Comparison of ENCODE assay signal across 2 cellular contexts in the genomic region with DNA sequence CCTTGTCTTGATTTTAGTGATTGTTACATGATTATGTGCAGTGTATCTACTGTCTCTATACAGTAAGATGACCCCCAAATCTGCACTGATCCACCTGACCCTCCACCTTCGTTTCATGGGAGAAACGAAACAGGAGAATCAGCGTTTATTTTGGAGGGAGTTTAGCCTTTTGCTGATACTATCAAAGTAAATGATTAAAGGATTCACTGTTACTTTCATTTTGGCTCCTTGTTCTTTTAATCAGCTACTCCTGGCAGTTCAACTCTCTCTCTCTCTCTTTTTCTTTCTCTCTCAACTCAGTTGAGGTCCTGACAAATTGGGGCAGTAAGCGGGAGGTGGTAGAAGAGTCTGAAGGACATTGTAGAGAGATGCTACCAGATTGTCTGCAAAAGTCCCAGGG.
TF ChIP-seq lines count a peak whose summit lies in the region.

No MANE protein-coding gene starts in this region.

TF ChIP-seq in liver, 16 proteins besides CTCF, POLR2A, EP300 and RAD21:
- TF ChIP-seq HNF4G (IDR thresholded peaks at IDR 0.05), result no peak
- no peak for TF ChIP-seq TAF1 (conservative IDR thresholded peaks at IDR 0.05)
- TF ChIP-seq, protein P1, sequence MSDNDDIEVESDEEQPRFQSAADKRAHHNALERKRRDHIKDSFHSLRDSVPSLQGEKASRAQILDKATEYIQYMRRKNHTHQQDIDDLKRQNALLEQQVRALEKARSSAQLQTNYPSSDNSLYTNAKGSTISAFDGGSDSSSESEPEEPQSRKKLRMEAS (IDR thresholded peaks at IDR 0.05), result no peak
- TF ChIP-seq RXRA (IDR thresholded peaks at IDR 0.05), result no peak
- TF ChIP-seq ATF3 (IDR thresholded peaks at IDR 0.05), result no peak
- no peak for TF ChIP-seq YY1 (IDR thresholded peaks at IDR 0.05)
- TF ChIP-seq, protein P2, sequence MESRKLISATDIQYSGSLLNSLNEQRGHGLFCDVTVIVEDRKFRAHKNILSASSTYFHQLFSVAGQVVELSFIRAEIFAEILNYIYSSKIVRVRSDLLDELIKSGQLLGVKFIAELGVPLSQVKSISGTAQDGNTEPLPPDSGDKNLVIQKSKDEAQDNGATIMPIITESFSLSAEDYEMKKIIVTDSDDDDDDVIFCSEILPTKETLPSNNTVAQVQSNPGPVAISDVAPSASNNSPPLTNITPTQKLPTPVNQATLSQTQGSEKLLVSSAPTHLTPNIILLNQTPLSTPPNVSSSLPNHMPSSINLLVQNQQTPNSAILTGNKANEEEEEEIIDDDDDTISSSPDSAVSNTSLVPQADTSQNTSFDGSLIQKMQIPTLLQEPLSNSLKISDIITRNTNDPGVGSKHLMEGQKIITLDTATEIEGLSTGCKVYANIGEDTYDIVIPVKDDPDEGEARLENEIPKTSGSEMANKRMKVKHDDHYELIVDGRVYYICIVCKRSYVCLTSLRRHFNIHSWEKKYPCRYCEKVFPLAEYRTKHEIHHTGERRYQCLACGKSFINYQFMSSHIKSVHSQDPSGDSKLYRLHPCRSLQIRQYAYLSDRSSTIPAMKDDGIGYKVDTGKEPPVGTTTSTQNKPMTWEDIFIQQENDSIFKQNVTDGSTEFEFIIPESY (IDR thresholded peaks at IDR 0.05), result no peak
- TF ChIP-seq FOXA2 (IDR thresholded peaks at IDR 0.05), result no peak
- no peak for TF ChIP-seq GABPA (IDR thresholded peaks at IDR 0.05 in 1 of 2, conservative IDR thresholded peaks at IDR 0.05 in 1 of 2)
- no peak for TF ChIP-seq EGR1 (IDR thresholded peaks at IDR 0.05; ENCODE audit: low read depth in 2 of 2)
- TF ChIP-seq JUND (IDR thresholded peaks at IDR 0.05), result no peak
- no peak for TF ChIP-seq FOXA1 (IDR thresholded peaks at IDR 0.05)
- no peak for TF ChIP-seq HNF4A (conservative IDR thresholded peaks at IDR 0.05)

TF ChIP-seq in HepG2, 621 proteins besides CTCF, POLR2A, EP300 and RAD21:
- no peak for TF ChIP-seq XRCC5 (optimal IDR thresholded peaks at IDR 0.05; ENCODE audit: low read length)
- TF ChIP-seq ZNF205 (CRISPR knock-in tag; IDR thresholded peaks at IDR 0.05), result no peak
- TF ChIP-seq HOXD1 (CRISPR knock-in tag; IDR thresholded peaks at IDR 0.05), result no peak
- no peak for TF ChIP-seq MTF1 (CRISPR knock-in tag; IDR thresholded peaks at IDR 0.05)
- TF ChIP-seq MAFG (CRISPR knock-in tag; IDR thresholded peaks at IDR 0.05), result no peak
- TF ChIP-seq ZNF251 (CRISPR knock-in tag; IDR thresholded peaks at IDR 0.05), result no peak
- TF ChIP-seq PCBP2 (optimal IDR thresholded peaks at IDR 0.05; ENCODE audit: low read depth, low read length, poor library complexity, severe bottlenecking), result no peak
- TF ChIP-seq ZNF839 (CRISPR knock-in tag; IDR thresholded peaks at IDR 0.05; ENCODE audit: borderline replicate concordance), result no peak
